8 cellular contexts compared by ENCODE assay signal in the genomic region with DNA sequence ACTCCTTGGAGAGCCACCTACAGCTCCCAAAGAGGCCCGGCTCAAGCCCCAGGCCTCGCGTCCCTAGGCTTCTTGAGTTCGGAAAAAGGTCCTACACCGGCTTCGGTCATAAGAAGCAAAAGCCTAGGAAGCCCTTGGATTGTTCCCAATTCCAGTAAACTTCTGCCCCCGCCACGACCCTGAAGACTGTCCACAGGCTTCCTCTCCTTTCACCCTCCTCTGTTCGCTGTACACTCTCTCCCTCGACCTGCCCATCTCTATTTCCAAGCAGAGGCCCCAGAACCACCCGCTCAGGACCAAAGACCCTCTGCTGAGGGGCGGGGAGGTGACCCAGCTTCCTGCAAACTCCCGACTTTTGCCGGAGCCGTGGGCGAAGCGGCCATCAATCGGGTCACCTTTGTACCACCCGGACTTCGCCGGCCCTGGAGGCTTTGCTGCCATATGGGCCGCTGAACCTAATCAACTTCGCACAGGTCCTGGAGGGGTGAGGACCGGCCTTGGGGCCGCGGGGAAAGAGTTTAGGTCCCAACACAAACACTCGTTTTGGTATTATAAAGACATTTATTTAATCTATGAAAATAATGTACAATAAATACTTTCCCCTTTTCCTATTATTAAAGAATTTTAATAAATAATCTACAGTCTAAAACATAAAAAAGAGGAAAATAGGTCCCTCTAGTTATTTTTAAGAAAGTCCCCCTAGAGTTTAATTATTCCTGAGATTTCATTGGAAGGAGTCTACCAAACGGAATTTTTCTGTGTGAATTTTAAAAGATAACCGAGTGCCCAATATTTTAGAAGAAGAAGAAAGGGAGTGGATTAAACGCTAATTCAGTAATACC. TPM values are rescaled to one million over a fixed set of nuclear protein-coding genes. Genes with fewer than 3 reads are reported as not detected.
A peak's percentile ranks its signal among the peaks of the same experiment; 100 is the strongest.
DNase-seq lines count a peak whose midpoint lies in the region; ATAC-seq and TF ChIP-seq lines count a peak whose summit lies in the region.
"Had no signal": no experiment of that assay in that cellular context is flagged by ENCODE, and none has a peak within 500 bp of the region (broad histone marks: within the 10 kb centered on the region; RNA-seq: fewer than 3 reads in every experiment).

No MANE protein-coding gene starts in this region.

- TF ChIP-seq EP300 in sigmoid colon (IDR thresholded peaks at IDR 0.05): no peak

- H3K4me1 Mint-ChIP-seq in activated T-cell treated with anti-CD3 and anti-CD28 coated beads, Interleukin-2, amount 50 U/mL, for 72 hours (ENCODE audit: low read depth): peaks cover 47% of the 10 kb centered on the region

- peak in 1 of 2 donors; percentile 19 for ATAC-seq in activated T-cell treated with anti-CD3 and anti-CD28 coated beads, Interleukin-2, amount 50 U/mL, for 72 hours (replicated peaks in 1 of 2)
- ATAC-seq in heart right ventricle (peak in 4 of 8 donors; percentile 5 to 13 (median 6)), HG03439 (IDR thresholded peaks at IDR 0.05; ENCODE audit: unreplicated experiment) (no peak), GM19035 (IDR thresholded peaks at IDR 0.05; ENCODE audit: unreplicated experiment) (no peak)

- H3K36me3 ChIP-seq in HUES6 (ENCODE audit: control insufficient read depth, insufficient read depth, low read length): no peaks in the 10 kb centered on the region
- no peaks in the 10 kb centered on the region for H3K36me3 ChIP-seq in heart right ventricle
- peaks cover 0 to 6% (median 2%) of the 10 kb centered on the region in 4 donors for H3K36me3 ChIP-seq in sigmoid colon

- H3K27ac ChIP-seq in HUES6 (ENCODE audit: low read depth, low read length) (no peak overlapping the region; the same call in 1 of the 2 replicates), heart right ventricle (peak overlapping the region; percentile 44 to 92 (median 86)), sigmoid colon (peak overlapping the region; percentile 94 to 99 (median 96))

- H3K27me3 ChIP-seq in HUES6 (ENCODE audit: control insufficient read depth, insufficient read depth, low read length): peaks cover 84% of the 10 kb centered on the region
- peaks cover 9 to 100% (median 93%) of the 10 kb centered on the region in 7 donors for H3K27me3 ChIP-seq in heart right ventricle
- H3K27me3 ChIP-seq in sigmoid colon: no peaks in the 10 kb centered on the region

- H3K4me3 Mint-ChIP-seq in activated T-cell treated with anti-CD3 and anti-CD28 coated beads, Interleukin-2, amount 50 U/mL, for 72 hours: peak overlapping the region; percentile 90 to 96

- H3K9me3 ChIP-seq in HUES6 (ENCODE audit: control insufficient read depth, insufficient read depth, low read depth, low read length): no peaks in the 10 kb centered on the region
- no peaks in the 10 kb centered on the region for H3K9me3 ChIP-seq in heart right ventricle
- no peaks in the 10 kb centered on the region for H3K9me3 ChIP-seq in sigmoid colon

- peaks cover 7% of the 10 kb centered on the region for H3K27me3 Mint-ChIP-seq in activated T-cell treated with anti-CD3 and anti-CD28 coated beads, Interleukin-2, amount 50 U/mL, for 72 hours (ENCODE audit: low read depth)

- H3K4me3 ChIP-seq in HUES6 (ENCODE audit: low read depth, low read length) (peak overlapping the region; percentile 80), heart right ventricle (peak overlapping the region; percentile 47 to 67 (median 60)), sigmoid colon (peak overlapping the region; percentile 72 to 87 (median 84))

- peak; percentile 23 to 50 for DNase-seq in activated T-cell treated with anti-CD3 and anti-CD28 coated beads, Interleukin-2, amount 50 U/mL, for 72 hours
- DNase-seq in heart right ventricle (peak in 1 of 2 donors; percentile 21), sigmoid colon (no peak), AG20443 (ENCODE audit: low spot score) (no peak)

- H3K9me3 Mint-ChIP-seq in activated T-cell treated with anti-CD3 and anti-CD28 coated beads, Interleukin-2, amount 50 U/mL, for 72 hours: no peaks in the 10 kb centered on the region

- H3K27ac Mint-ChIP-seq in activated T-cell treated with anti-CD3 and anti-CD28 coated beads, Interleukin-2, amount 50 U/mL, for 72 hours: peak overlapping the region; percentile 99

- TF ChIP-seq POLR2A in sigmoid colon (IDR thresholded peaks at IDR 0.05): no peak

- H3K9ac ChIP-seq in HUES6 (ENCODE audit: low read length): peak overlapping the region; percentile 88

- H3K4me1 ChIP-seq in HUES6 (ENCODE audit: control insufficient read depth, insufficient read depth, low read length) (peaks cover 52% of the 10 kb centered on the region), heart right ventricle (peaks cover 0 to 34% (median 17%) of the 10 kb centered on the region in 9 donors), sigmoid colon (peaks cover 0 to 45% (median 40%) of the 10 kb centered on the region in 4 donors)

- 10 to 11% methylated on average over 30 of the region's 30 CpGs for WGBS in heart right ventricle, 2 donors
- WGBS in sigmoid colon, 2 donors: 33 to 65% methylated on average over 30 of the region's 30 CpGs

- TF ChIP-seq CTCF in heart right ventricle (IDR thresholded peaks at IDR 0.05): no peak
- TF ChIP-seq CTCF in sigmoid colon (IDR thresholded peaks at IDR 0.05): no peak

- intact Hi-C loops in heart right ventricle (cut with DNase I): loop anchor here in 2 of 10 donors (5.0 kb wide), 1 partner anchor 35 kb away; the partner anchor contains the start of gene HOXB4 (in 2 of the 2)
- intact Hi-C loops in sigmoid colon (cut with DNase I): loop anchor here (2.0 kb wide), 1 partner anchor 34 kb away; no protein-coding TSS in a partner anchor

- H3K36me3 Mint-ChIP-seq in activated T-cell treated with anti-CD3 and anti-CD28 coated beads, Interleukin-2, amount 50 U/mL, for 72 hours (ENCODE audit: insufficient read depth in 2 of 2): peaks cover 8 to 10% of the 10 kb centered on the region in 2 donors

RNA-seq across cellular contexts. Expression of gene HOXB2, which starts 2.6 kb away (rescaled TPM):
- total RNA-seq in activated T-cell treated with anti-CD3 and anti-CD28 coated beads, Interleukin-2, amount 50 U/mL, for 72 hours: 10 to 100 TPM; 18.1 to 37.7 TPM
- total RNA-seq in heart right ventricle (1 to 10 TPM in 8 of 10 donors, under 1 TPM in 2; 0.47 to 7.9 (median 2.0) TPM), sigmoid colon (10 to 100 TPM; 44.9 to 86.1 (median 63.6) TPM)
- polyA plus RNA-seq in heart right ventricle (1 to 10 TPM; 4.5 to 7.8 TPM), sigmoid colon (1 to 10 TPM; 1.6 to 7.8 (median 3.0) TPM)
- total RNA-seq: SK-MEL-5 had no signal

RNA-seq across cellular contexts. Expression of gene HOXB1, which starts 11.5 kb away (rescaled TPM):
- total RNA-seq in activated T-cell treated with anti-CD3 and anti-CD28 coated beads, Interleukin-2, amount 50 U/mL, for 72 hours: not detected
- total RNA-seq in heart right ventricle: not detected
- not detected for polyA plus RNA-seq in heart right ventricle
- under 1 TPM in 1 of 4 donors, not detected in 3; 0.27 TPM for total RNA-seq in sigmoid colon
- under 1 TPM in 2 of 3 donors, not detected in 1; 0.60 to 0.92 TPM for polyA plus RNA-seq in sigmoid colon
- total RNA-seq: SK-MEL-5 had no signal

RNA-seq across cellular contexts. Expression of gene HOXB4, which starts 35.8 kb away (rescaled TPM):
- 1 to 10 TPM; 1.9 to 3.3 TPM for total RNA-seq in activated T-cell treated with anti-CD3 and anti-CD28 coated beads, Interleukin-2, amount 50 U/mL, for 72 hours
- 1 to 10 TPM in 1 of 10 donors, under 1 TPM in 8, not detected in 1; 0.14 to 1.6 (median 0.29) TPM for total RNA-seq in heart right ventricle
- polyA plus RNA-seq in heart right ventricle: 1 to 10 TPM in 1 of 2 donors, under 1 TPM in 1; 0.90 to 1.4 TPM
- total RNA-seq in sigmoid colon: 1 to 10 TPM; 4.6 to 8.3 (median 5.4) TPM
- 1 to 10 TPM in 2 of 3 donors, under 1 TPM in 1; 0.23 to 2.7 (median 1.2) TPM for polyA plus RNA-seq in sigmoid colon

RNA-seq across cellular contexts. Expression of gene HOXB3, which starts 47.7 kb away (rescaled TPM):
- total RNA-seq in activated T-cell treated with anti-CD3 and anti-CD28 coated beads, Interleukin-2, amount 50 U/mL, for 72 hours: 1 to 10 TPM; 2.9 to 8.1 TPM
- total RNA-seq in heart right ventricle (1 to 10 TPM in 5 of 10 donors, under 1 TPM in 5; 0.24 to 3.9 (median 0.97) TPM), sigmoid colon (10 to 100 TPM; 25.3 to 64.3 (median 30.1) TPM)
- polyA plus RNA-seq in heart right ventricle (1 to 10 TPM; 1.3 to 5.9 TPM), sigmoid colon (10 to 100 TPM in 2 of 3 donors, 1 to 10 TPM in 1; 6.2 to 16.7 (median 10.2) TPM)

RNA-seq across cellular contexts. Expression of gene HOXB5, which starts 51.2 kb away (rescaled TPM):
- not detected for total RNA-seq in activated T-cell treated with anti-CD3 and anti-CD28 coated beads, Interleukin-2, amount 50 U/mL, for 72 hours
- total RNA-seq in heart right ventricle (under 1 TPM in 1 of 10 donors, not detected in 9; 0.18 TPM), sigmoid colon (1 to 10 TPM; 1.5 to 2.5 (median 2.1) TPM)
- polyA plus RNA-seq in heart right ventricle (under 1 TPM; 0.06 to 0.15 TPM), sigmoid colon (10 to 100 TPM in 1 of 3 donors, 1 to 10 TPM in 2; 3.2 to 13.9 (median 4.2) TPM)
- total RNA-seq: SK-MEL-5 had no signal

Comparison
In these comparisons a context has a peak if more than half of its experiments do, and no peak if none do; other contexts are left out.
1. DNase-seq: peak in activated T-cell treated with anti-CD3 and anti-CD28 coated beads, Interleukin-2, amount 50 U/mL, for 72 hours (2 of 2); none in sigmoid colon (single experiment) and AG20443 (single experiment).
2. Peak in every context shown above with its lines, with median percentiles within 50 percentile points of each other: H3K4me3 ChIP-seq.